In genomic region chr1:105608713-105609112, GRCh38 we compare ENCODE assay signal across 10 cellular contexts.
DNase-seq lines count a peak whose midpoint lies in the region; ATAC-seq and TF ChIP-seq lines count a peak whose summit lies in the region.
"Had no signal": no experiment of that assay in that cellular context is flagged by ENCODE, and none has a peak within 500 bp of the region (broad histone marks: within the 10 kb centered on the region; RNA-seq: fewer than 3 reads in every experiment).

No MANE protein-coding gene starts in this region.

- H3K9me3 Mint-ChIP-seq in glutamatergic neuron (ENCODE audit: unreplicated experiment): no peaks in the 10 kb centered on the region

- H3K79me2 ChIP-seq in GM23248 (ENCODE audit: insufficient read depth) (no peaks in the 10 kb centered on the region), OCI-LY1 (ENCODE audit: insufficient read depth, low read length) (no peaks in the 10 kb centered on the region)

- H3K4me2 ChIP-seq in GM23248 (ENCODE audit: unreplicated experiment): no peak overlapping the region
- no peak overlapping the region for H3K4me2 ChIP-seq in OCI-LY1 (ENCODE audit: low read length)

- CTCF ChIA-PET in AG04449 (lab: Yijun Ruan, JAX): interaction anchor here (0.7 to 3.2 kb wide), 8 partner anchors 10 to 840 kb away, joined by 3 to 23 read pairs (median 3); no protein-coding TSS in a partner anchor

- in situ Hi-C loops in GM23248 (cut with MboI) (loop anchor here (25.0 kb wide), 1 partner anchor 821 kb away; no protein-coding TSS in a partner anchor), HAP-1 (cut with MboI; ENCODE audit: low sequenced_read_pairs) (no loop called here)

- H3K4me3 Mint-ChIP-seq in glutamatergic neuron (ENCODE audit: unreplicated experiment): no peak overlapping the region
- H3K4me3 Mint-ChIP-seq: T-helper 1 cell treated with Interleukin-12 subunit alpha and Interleukin-12 subunit beta and Interleukin-4 antibody, amounts not matched to agents 30 μg/mL and 1 μg/mL, for 36 hours had no signal

- H3K36me3 ChIP-seq in GM23248 (ENCODE audit: low read depth): no peaks in the 10 kb centered on the region
- no peaks in the 10 kb centered on the region for H3K36me3 ChIP-seq in OCI-LY1 (ENCODE audit: insufficient read depth, low read length)
- H3K36me3 ChIP-seq in HAP-1 (replicated peaks): no peaks in the 10 kb centered on the region
- H3K36me3 ChIP-seq: cardiac muscle cell had no signal

- no peak for ATAC-seq in HG03135 (IDR thresholded peaks at IDR 0.05; ENCODE audit: unreplicated experiment)

- whole genome bisulfite sequencing in GM23248 (ENCODE audit: low coverage in 1 of 2, low lambda C conversion rate in 2 of 2, missing lambda C conversion rate in 2 of 2), 2 experiments: 11 to 15% methylated on average over 2 of the region's 2 CpGs

- no peak overlapping the region for H3K27ac ChIP-seq in GM23248
- no peak overlapping the region for H3K27ac ChIP-seq in OCI-LY1 (ENCODE audit: low read depth, low read length, poor library complexity, severe bottlenecking)
- H3K27ac ChIP-seq: cardiac muscle cell had no signal

- no peaks in the 10 kb centered on the region for H3K4me1 ChIP-seq in GM23248 (ENCODE audit: insufficient read depth)
- no peaks in the 10 kb centered on the region for H3K4me1 ChIP-seq in OCI-LY1 (ENCODE audit: insufficient read depth, low read length, severe bottlenecking)
- no peaks in the 10 kb centered on the region for H3K4me1 ChIP-seq in HAP-1

- H3K9ac ChIP-seq in GM23248 (no peak overlapping the region), OCI-LY1 (ENCODE audit: low read length) (no peak overlapping the region)

- no peak overlapping the region for H3K27ac Mint-ChIP-seq in glutamatergic neuron (ENCODE audit: unreplicated experiment)
- H3K27ac Mint-ChIP-seq: T-helper 1 cell treated with Interleukin-12 subunit alpha and Interleukin-12 subunit beta and Interleukin-4 antibody, amounts not matched to agents 30 μg/mL and 1 μg/mL, for 36 hours had no signal

- H2AFZ ChIP-seq in GM23248 (peak overlapping the region; percentile 15; the same call in 1 of the 2 replicates), OCI-LY1 (ENCODE audit: low read length) (no peak overlapping the region)

- H3K9me3 ChIP-seq in GM23248 (ENCODE audit: low read depth) (no peaks in the 10 kb centered on the region), OCI-LY1 (ENCODE audit: low read length) (no peaks in the 10 kb centered on the region), HAP-1 (no peaks in the 10 kb centered on the region)

- H3K9me2 ChIP-seq in GM23248 (ENCODE audit: insufficient read depth) (no peaks in the 10 kb centered on the region), OCI-LY1 (ENCODE audit: low read depth, low read length) (no peaks in the 10 kb centered on the region)

- H4K20me1 ChIP-seq in GM23248 (ENCODE audit: insufficient read depth) (no peaks in the 10 kb centered on the region), OCI-LY1 (ENCODE audit: insufficient read depth, low read length) (no peaks in the 10 kb centered on the region)

- no peaks in the 10 kb centered on the region for H3K4me1 Mint-ChIP-seq in glutamatergic neuron (ENCODE audit: low read depth, unreplicated experiment)

- H3K27me3 ChIP-seq in GM23248 (replicated peaks; ENCODE audit: insufficient read depth) (no peaks in the 10 kb centered on the region), OCI-LY1 (ENCODE audit: insufficient read depth, low read length) (no peaks in the 10 kb centered on the region), HAP-1 (ENCODE audit: low read depth) (no peaks in the 10 kb centered on the region)
- H3K27me3 ChIP-seq: cardiac muscle cell had no signal

- H3K4me3 ChIP-seq in AG04449 (ENCODE audit: low read depth, low read length) (no peak overlapping the region), GM23248 (no peak overlapping the region), OCI-LY1 (ENCODE audit: low read depth, low read length, poor library complexity, severe bottlenecking) (no peak overlapping the region), fibroblast of mammary gland (ENCODE audit: control insufficient read depth, low read depth, low read length) (no peak overlapping the region), HAP-1 (no peak overlapping the region)
- H3K4me3 ChIP-seq: cardiac muscle cell had no signal

- no peaks in the 10 kb centered on the region for H3K27me3 Mint-ChIP-seq in glutamatergic neuron (ENCODE audit: unreplicated experiment)

- TF ChIP-seq CTCF in AG04449 (IDR thresholded peaks at IDR 0.05; ENCODE audit: insufficient read depth, low read length, missing control alignments) (peak; percentile 24), OCI-LY1 (IDR thresholded peaks at IDR 0.05; ENCODE audit: low read length) (peak; percentile 41; the same call in 1 of the 2 replicates), fibroblast of mammary gland (conservative IDR thresholded peaks at IDR 0.05; ENCODE audit: control insufficient read depth, insufficient read depth, low read depth, low read length) (peak; percentile 34), glutamatergic neuron (IDR thresholded peaks at IDR 0.05; ENCODE audit: partially characterized antibody, unreplicated experiment) (no peak)

- H3K36me3 Mint-ChIP-seq in glutamatergic neuron (ENCODE audit: unreplicated experiment): no peaks in the 10 kb centered on the region

- H3F3A ChIP-seq in GM23248 (ENCODE audit: insufficient read depth) (no peaks in the 10 kb centered on the region), OCI-LY1 (ENCODE audit: insufficient read depth, low read length) (no peaks in the 10 kb centered on the region)

- POLR2A ChIA-PET in AG04449 (lab: Yijun Ruan, JAX): no interaction called here

- DNase-seq in AG04449 (ENCODE audit: low read depth, low spot score): peak; percentile 2
- peak; percentile 53 for DNase-seq in GM23248
- peak; percentile 25 for DNase-seq in fibroblast of mammary gland (ENCODE audit: low read depth)
- DNase-seq in HAP-1 (ENCODE audit: low spot score in 2 of 2): no peak
- DNase-seq in glutamatergic neuron: no peak
- DNase-seq in epidermal melanocyte (ENCODE audit: insufficient read length, low spot score): no peak

Comparison
In these comparisons a context has a peak if more than half of its experiments do, and no peak if none do; other contexts are left out.
1. DNase-seq: peak in AG04449 (single experiment), GM23248 (single experiment) and fibroblast of mammary gland (single experiment); none in HAP-1 (0 of 2), glutamatergic neuron (single experiment) and epidermal melanocyte (single experiment).